In genomic region chr14:23555533-23555881, GRCh38 we compare ENCODE assay signal across 8 cellular contexts. TPM values are rescaled to one million over a fixed set of nuclear protein-coding genes. Genes with fewer than 3 reads are reported as not detected.
DNase-seq lines count a peak whose midpoint lies in the region; ATAC-seq and TF ChIP-seq lines count a peak whose summit lies in the region.

No MANE protein-coding gene starts in this region.

- peak overlapping the region; percentile 85 for H2AFZ ChIP-seq in fibroblast of lung (ENCODE audit: low read length)

- peaks cover 7% of the 10 kb centered on the region for H3K79me2 ChIP-seq in fibroblast of lung (ENCODE audit: control insufficient read depth, insufficient read depth, low read length)

- H3K9me3 ChIP-seq in RWPE2 (ENCODE audit: severe bottlenecking) = no peaks in the 10 kb centered on the region
- H3K9me3 ChIP-seq in fibroblast of lung (ENCODE audit: control insufficient read depth, insufficient read depth, low read depth, low read length) = no peaks in the 10 kb centered on the region

- peak overlapping the region; percentile 73 for H3K9ac ChIP-seq in fibroblast of lung (ENCODE audit: insufficient read depth, low read length)

- no peaks in the 10 kb centered on the region for H3K4me1 ChIP-seq in RWPE2 (ENCODE audit: insufficient read depth, poor library complexity, severe bottlenecking)
- peaks cover 4% of the 10 kb centered on the region for H3K4me1 ChIP-seq in fibroblast of lung (ENCODE audit: control insufficient read depth, extremely low read depth, insufficient read depth, low read length)

- H4K20me1 ChIP-seq in fibroblast of lung (ENCODE audit: control insufficient read depth, extremely low read depth, insufficient read depth, low read length) = no peaks in the 10 kb centered on the region

- ATAC-seq in GM18502 (IDR thresholded peaks at IDR 0.05; ENCODE audit: poor library complexity, unreplicated experiment) = peak; percentile 3
- ATAC-seq in RWPE2 (ENCODE audit: low read depth) = no peak
- ATAC-seq in HG03457 (IDR thresholded peaks at IDR 0.05; ENCODE audit: unreplicated experiment) = no peak
- no peak for ATAC-seq in GM21619 (IDR thresholded peaks at IDR 0.05; ENCODE audit: unreplicated experiment)

- no peak for DNase-seq in RWPE2 (ENCODE audit: low spot score)
- DNase-seq in fibroblast of lung (ENCODE audit: low read depth in 2 of 2) = no peak
- DNase-seq in retinal pigment epithelial cell (ENCODE audit: low read depth) = no peak
- DNase-seq in kidney glomerular epithelial cell (lab: John Stamatoyannopoulos, UW) = no peak
- DNase-seq in NCI-H2227 treated with DMSO at 0.1 percent for 48 hours (lab: John Stamatoyannopoulos, UW) = no peak

- no peaks in the 10 kb centered on the region for H3K27me3 ChIP-seq in RWPE2 (ENCODE audit: insufficient read depth, poor library complexity, severe bottlenecking)
- H3K27me3 ChIP-seq in fibroblast of lung (ENCODE audit: control insufficient read depth, insufficient read depth, low read length) = peaks cover under 1% of the 10 kb centered on the region

- peak overlapping the region; percentile 41 for H3K27ac ChIP-seq in RWPE2 (ENCODE audit: poor library complexity, severe bottlenecking)
- H3K27ac ChIP-seq in fibroblast of lung (ENCODE audit: insufficient read depth, low read length) = peak overlapping the region; percentile 79

- no peak for TF ChIP-seq CTCF in RWPE2 (IDR thresholded peaks at IDR 0.05; ENCODE audit: poor library complexity, severe bottlenecking)
- TF ChIP-seq CTCF in fibroblast of lung (conservative IDR thresholded peaks at IDR 0.05 in 1 of 2, IDR thresholded peaks at IDR 0.05 in 1 of 2; ENCODE audit: low read depth in 1 of 2, low read length in 2 of 2) = no peak
- TF ChIP-seq CTCF in retinal pigment epithelial cell (conservative IDR thresholded peaks at IDR 0.05; ENCODE audit: low read depth, low read length) = no peak

- H3K36me3 ChIP-seq in RWPE2 (ENCODE audit: low read depth) (peaks cover 22% of the 10 kb centered on the region), fibroblast of lung (ENCODE audit: control insufficient read depth, insufficient read depth, low read length) (no peaks in the 10 kb centered on the region)

- H3K4me2 ChIP-seq in fibroblast of lung (ENCODE audit: extremely low read depth, insufficient read depth, low read length) = peak overlapping the region; percentile 82

- peak overlapping the region; percentile 92 for H3K4me3 ChIP-seq in RWPE2 (ENCODE audit: severe bottlenecking)
- peak overlapping the region; percentile 67 to 96 (median 93) for H3K4me3 ChIP-seq in fibroblast of lung (replicated peaks in 1 of 4; ENCODE audit: control extremely low read depth in 1 of 4, insufficient read depth in 1 of 4, low read depth in 3 of 4, low read length in 4 of 4)
- peak overlapping the region; percentile 89 for H3K4me3 ChIP-seq in retinal pigment epithelial cell (ENCODE audit: low read length)

RNA-seq across cellular contexts. Expression of gene THTPA, which starts 0.6 kb away (rescaled TPM):
- 23.4 and 24.1 TPM in 2 replicates for total RNA-seq in fibroblast of lung
- polyA plus RNA-seq in fibroblast of lung = 7.8 and 10.1 TPM in 2 replicates
- 11.3 and 15.4 TPM in 2 replicates for polyA plus RNA-seq in fibroblast of lung (2012)
- polyA minus RNA-seq in fibroblast of lung (ENCODE audit: low replicate concordance) = 63.8 and 98.7 TPM in 2 replicates

RNA-seq across cellular contexts. Expression of gene ZFHX2, which starts 3.9 kb away (rescaled TPM):
- 0.26 and 0.33 TPM in 2 replicates for total RNA-seq in fibroblast of lung
- polyA plus RNA-seq in fibroblast of lung = 0.11 TPM in 1 of 2 replicates, not detected in the other
- 0.09 and 0.39 TPM in 2 replicates for polyA plus RNA-seq in fibroblast of lung (2012)
- 0.55 and 1.3 TPM in 2 replicates for polyA minus RNA-seq in fibroblast of lung (ENCODE audit: low replicate concordance)

RNA-seq across cellular contexts. Expression of gene AP1G2, which starts 12.1 kb away (rescaled TPM):
- 5.6 and 9.2 TPM in 2 replicates for total RNA-seq in fibroblast of lung
- polyA plus RNA-seq in fibroblast of lung = 3.6 and 7.9 TPM in 2 replicates
- polyA plus RNA-seq in fibroblast of lung (2012) = 5.2 and 7.9 TPM in 2 replicates
- polyA minus RNA-seq in fibroblast of lung (ENCODE audit: low replicate concordance) = 47.3 and 80.7 TPM in 2 replicates

RNA-seq across cellular contexts. Expression of gene JPH4, which starts 23.1 kb away (rescaled TPM):
- total RNA-seq in fibroblast of lung = not detected in 2 replicates
- not detected in 2 replicates for polyA plus RNA-seq in fibroblast of lung
- polyA plus RNA-seq in fibroblast of lung (2012) = not detected in 2 replicates
- not detected in 2 replicates for polyA minus RNA-seq in fibroblast of lung (ENCODE audit: low replicate concordance)
